In the genomic region with DNA sequence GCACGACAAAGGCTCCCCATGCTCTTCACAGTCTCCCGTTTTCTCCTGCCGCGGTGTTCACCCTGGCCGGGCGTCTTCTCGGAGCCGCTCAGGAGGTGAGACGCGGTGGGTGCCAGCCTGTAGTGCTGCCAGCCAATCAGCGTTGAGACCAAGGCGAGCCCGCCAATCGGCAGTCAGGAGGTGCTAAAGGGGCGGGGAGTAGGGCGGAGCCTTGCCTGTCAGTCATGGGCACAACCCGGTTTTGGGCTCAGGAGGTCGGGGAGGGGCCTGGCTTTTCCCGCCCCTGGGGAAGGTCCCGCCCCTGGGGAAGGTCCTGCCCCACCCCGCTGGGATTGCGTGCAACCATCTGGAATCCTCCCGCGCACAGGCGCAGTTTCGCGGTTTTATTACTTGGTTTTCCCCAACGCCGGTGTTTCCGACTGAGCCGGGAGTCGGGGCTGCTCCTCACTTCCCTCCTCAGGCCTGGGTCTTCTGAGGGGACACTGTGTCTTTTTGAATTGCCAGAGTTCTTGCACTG, we compare ENCODE assay signal across 1 cellular context.
TF ChIP-seq lines count a peak whose summit lies in the region.

A gene (minus strand): TSS at position 92 of the 517 bp plus-strand sequence. CDS start 1,421 bp downstream, outside the sequence.

TF ChIP-seq in HEK293, 187 proteins besides CTCF, POLR2A, EP300 and RAD21 (continued from another document):
- TF ChIP-seq SP7 (tag by site-specific recombination; IDR thresholded peaks at IDR 0.05), result peak; percentile 43; the same call in 1 of the 2 replicates
- TF ChIP-seq, protein P1, sequence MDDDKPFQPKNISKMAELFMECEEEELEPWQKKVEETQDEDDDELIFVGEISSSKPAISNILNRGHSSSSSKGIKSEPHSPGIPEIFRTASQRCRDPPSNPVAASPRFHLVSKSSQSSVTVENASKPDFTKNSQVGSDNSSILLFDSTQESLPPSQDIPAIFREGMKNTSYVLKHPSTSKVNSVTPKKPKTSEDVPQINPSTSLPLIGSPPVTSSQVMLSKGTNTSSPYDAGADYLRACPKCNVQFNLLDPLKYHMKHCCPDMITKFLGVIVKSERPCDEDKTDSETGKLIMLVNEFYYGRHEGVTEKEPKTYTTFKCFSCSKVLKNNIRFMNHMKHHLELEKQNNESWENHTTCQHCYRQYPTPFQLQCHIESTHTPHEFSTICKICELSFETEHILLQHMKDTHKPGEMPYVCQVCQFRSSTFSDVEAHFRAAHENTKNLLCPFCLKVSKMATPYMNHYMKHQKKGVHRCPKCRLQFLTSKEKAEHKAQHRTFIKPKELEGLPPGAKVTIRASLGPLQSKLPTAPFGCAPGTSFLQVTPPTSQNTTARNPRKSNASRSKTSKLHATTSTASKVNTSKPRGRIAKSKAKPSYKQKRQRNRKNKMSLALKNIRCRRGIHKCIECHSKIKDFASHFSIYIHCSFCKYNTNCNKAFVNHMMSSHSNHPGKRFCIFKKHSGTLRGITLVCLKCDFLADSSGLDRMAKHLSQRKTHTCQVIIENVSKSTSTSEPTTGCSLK (tag by site-specific recombination; IDR thresholded peaks at IDR 0.05), result no peak
- TF ChIP-seq ZNF112 (tag by site-specific recombination; IDR thresholded peaks at IDR 0.05), result no peak
- TF ChIP-seq ZBTB8A (tag by site-specific recombination; IDR thresholded peaks at IDR 0.05), result peak; percentile 84
- peak; percentile 80 for TF ChIP-seq KLF1 (tag by site-specific recombination; IDR thresholded peaks at IDR 0.05)
- TF ChIP-seq, protein P2, sequence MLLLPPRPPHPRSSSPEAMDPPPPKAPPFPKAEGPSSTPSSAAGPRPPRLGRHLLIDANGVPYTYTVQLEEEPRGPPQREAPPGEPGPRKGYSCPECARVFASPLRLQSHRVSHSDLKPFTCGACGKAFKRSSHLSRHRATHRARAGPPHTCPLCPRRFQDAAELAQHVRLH (tag by site-specific recombination; IDR thresholded peaks at IDR 0.05), result peak; percentile 51; the same call in 1 of the 2 replicates
- TF ChIP-seq, protein P3, sequence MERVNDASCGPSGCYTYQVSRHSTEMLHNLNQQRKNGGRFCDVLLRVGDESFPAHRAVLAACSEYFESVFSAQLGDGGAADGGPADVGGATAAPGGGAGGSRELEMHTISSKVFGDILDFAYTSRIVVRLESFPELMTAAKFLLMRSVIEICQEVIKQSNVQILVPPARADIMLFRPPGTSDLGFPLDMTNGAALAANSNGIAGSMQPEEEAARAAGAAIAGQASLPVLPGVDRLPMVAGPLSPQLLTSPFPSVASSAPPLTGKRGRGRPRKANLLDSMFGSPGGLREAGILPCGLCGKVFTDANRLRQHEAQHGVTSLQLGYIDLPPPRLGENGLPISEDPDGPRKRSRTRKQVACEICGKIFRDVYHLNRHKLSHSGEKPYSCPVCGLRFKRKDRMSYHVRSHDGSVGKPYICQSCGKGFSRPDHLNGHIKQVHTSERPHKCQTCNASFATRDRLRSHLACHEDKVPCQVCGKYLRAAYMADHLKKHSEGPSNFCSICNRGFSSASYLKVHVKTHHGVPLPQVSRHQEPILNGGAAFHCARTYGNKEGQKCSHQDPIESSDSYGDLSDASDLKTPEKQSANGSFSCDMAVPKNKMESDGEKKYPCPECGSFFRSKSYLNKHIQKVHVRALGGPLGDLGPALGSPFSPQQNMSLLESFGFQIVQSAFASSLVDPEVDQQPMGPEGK (tag by site-specific recombination; IDR thresholded peaks at IDR 0.05), result peak; percentile 90
- peak; percentile 67; the same call in 1 of the 2 replicates for TF ChIP-seq ZNF660 (tag by site-specific recombination; IDR thresholded peaks at IDR 0.05)
- TF ChIP-seq ZIC2 (tag by site-specific recombination; IDR thresholded peaks at IDR 0.05), result no peak; the same call in 1 of the 2 replicates
- TF ChIP-seq ZNF335 (tag by site-specific recombination; conservative IDR thresholded peaks at IDR 0.05), result peak; percentile 75
- TF ChIP-seq, protein P4, sequence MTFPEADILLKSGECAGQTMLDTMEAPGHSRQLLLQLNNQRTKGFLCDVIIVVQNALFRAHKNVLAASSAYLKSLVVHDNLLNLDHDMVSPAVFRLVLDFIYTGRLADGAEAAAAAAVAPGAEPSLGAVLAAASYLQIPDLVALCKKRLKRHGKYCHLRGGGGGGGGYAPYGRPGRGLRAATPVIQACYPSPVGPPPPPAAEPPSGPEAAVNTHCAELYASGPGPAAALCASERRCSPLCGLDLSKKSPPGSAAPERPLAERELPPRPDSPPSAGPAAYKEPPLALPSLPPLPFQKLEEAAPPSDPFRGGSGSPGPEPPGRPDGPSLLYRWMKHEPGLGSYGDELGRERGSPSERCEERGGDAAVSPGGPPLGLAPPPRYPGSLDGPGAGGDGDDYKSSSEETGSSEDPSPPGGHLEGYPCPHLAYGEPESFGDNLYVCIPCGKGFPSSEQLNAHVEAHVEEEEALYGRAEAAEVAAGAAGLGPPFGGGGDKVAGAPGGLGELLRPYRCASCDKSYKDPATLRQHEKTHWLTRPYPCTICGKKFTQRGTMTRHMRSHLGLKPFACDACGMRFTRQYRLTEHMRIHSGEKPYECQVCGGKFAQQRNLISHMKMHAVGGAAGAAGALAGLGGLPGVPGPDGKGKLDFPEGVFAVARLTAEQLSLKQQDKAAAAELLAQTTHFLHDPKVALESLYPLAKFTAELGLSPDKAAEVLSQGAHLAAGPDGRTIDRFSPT (tag by site-specific recombination; IDR thresholded peaks at IDR 0.05), result peak; percentile 84
- TF ChIP-seq IKZF3 (tag by site-specific recombination; IDR thresholded peaks at IDR 0.05), result peak; percentile 97
- no peak for TF ChIP-seq ZNF521 (tag by site-specific recombination; IDR thresholded peaks at IDR 0.05)
- peak; percentile 80 for TF ChIP-seq KLF8 (tag by site-specific recombination; IDR thresholded peaks at IDR 0.05)
- TF ChIP-seq SP3 (tag by site-specific recombination; IDR thresholded peaks at IDR 0.05), result peak; percentile 89
- TF ChIP-seq ZBTB17 (tag by site-specific recombination; IDR thresholded peaks at IDR 0.05), result peak; percentile 62
- peak; percentile 65; the same call in 1 of the 2 replicates for TF ChIP-seq KLF9 (tag by site-specific recombination; IDR thresholded peaks at IDR 0.05; ENCODE audit: low read depth)
- peak; percentile 41; the same call in 1 of the 2 replicates for TF ChIP-seq GLIS1 (tag by site-specific recombination; IDR thresholded peaks at IDR 0.05)
- TF ChIP-seq, protein P5, sequence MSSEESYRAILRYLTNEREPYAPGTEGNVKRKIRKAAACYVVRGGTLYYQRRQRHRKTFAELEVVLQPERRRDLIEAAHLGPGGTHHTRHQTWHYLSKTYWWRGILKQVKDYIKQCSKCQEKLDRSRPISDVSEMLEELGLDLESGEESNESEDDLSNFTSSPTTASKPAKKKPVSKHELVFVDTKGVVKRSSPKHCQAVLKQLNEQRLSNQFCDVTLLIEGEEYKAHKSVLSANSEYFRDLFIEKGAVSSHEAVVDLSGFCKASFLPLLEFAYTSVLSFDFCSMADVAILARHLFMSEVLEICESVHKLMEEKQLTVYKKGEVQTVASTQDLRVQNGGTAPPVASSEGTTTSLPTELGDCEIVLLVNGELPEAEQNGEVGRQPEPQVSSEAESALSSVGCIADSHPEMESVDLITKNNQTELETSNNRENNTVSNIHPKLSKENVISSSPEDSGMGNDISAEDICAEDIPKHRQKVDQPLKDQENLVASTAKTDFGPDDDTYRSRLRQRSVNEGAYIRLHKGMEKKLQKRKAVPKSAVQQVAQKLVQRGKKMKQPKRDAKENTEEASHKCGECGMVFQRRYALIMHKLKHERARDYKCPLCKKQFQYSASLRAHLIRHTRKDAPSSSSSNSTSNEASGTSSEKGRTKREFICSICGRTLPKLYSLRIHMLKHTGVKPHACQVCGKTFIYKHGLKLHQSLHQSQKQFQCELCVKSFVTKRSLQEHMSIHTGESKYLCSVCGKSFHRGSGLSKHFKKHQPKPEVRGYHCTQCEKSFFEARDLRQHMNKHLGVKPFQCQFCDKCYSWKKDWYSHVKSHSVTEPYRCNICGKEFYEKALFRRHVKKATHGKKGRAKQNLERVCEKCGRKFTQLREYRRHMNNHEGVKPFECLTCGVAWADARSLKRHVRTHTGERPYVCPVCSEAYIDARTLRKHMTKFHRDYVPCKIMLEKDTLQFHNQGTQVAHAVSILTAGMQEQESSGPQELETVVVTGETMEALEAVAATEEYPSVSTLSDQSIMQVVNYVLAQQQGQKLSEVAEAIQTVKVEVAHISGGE (tag by site-specific recombination; conservative IDR thresholded peaks at IDR 0.05; ENCODE audit: low read depth), result peak; percentile 70
- peak; percentile 98 for TF ChIP-seq SP2 (tag by site-specific recombination; IDR thresholded peaks at IDR 0.05)
- TF ChIP-seq, protein P6, sequence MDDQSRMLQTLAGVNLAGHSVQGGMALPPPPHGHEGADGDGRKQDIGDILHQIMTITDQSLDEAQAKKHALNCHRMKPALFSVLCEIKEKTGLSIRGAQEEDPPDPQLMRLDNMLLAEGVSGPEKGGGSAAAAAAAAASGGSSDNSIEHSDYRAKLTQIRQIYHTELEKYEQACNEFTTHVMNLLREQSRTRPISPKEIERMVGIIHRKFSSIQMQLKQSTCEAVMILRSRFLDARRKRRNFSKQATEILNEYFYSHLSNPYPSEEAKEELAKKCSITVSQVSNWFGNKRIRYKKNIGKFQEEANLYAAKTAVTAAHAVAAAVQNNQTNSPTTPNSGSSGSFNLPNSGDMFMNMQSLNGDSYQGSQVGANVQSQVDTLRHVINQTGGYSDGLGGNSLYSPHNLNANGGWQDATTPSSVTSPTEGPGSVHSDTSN (CRISPR knock-in tag; IDR thresholded peaks at IDR 0.05), result peak; percentile 93
